Comparison of ENCODE assay signal across 11 cellular contexts in genomic region chr17:44900894-44901293, GRCh38. TPM values are rescaled to one million over a fixed set of nuclear protein-coding genes. Genes with fewer than 3 reads are reported as not detected.
DNase-seq lines count a peak whose midpoint lies in the region; ATAC-seq and TF ChIP-seq lines count a peak whose summit lies in the region.
"Had no signal": no experiment of that assay in that cellular context is flagged by ENCODE, and none has a peak within 500 bp of the region (broad histone marks: within the 10 kb centered on the region; RNA-seq: fewer than 3 reads in every experiment).

No MANE protein-coding gene starts in this region.

- H3K36me3 ChIP-seq in ACC112 (ENCODE audit: insufficient read depth, low read length): peaks cover 2% of the 10 kb centered on the region; the same call in 1 of the 2 replicates

- H3K27ac ChIP-seq in ACC112 (ENCODE audit: low read depth, low read length): peak overlapping the region; percentile 92

- no peaks in the 10 kb centered on the region for H3K9me3 Mint-ChIP-seq in HFFc6
- H3K9me3 Mint-ChIP-seq in activated T-helper 1 cell treated with anti-CD3 and anti-CD28 coated beads, Interleukin-12 subunit alpha, Interleukin-12 subunit beta, Interleukin-2, Interleukin-4 antibody, amounts not matched to agents 30 ng/mL and 10 ng/mL and 1 ng/mL, durations not matched to agents 14 hours and 24 hours and 36 hours: no peaks in the 10 kb centered on the region
- H3K9me3 Mint-ChIP-seq: H9 had no signal

- intact Hi-C loops in activated T-helper 1 cell treated with anti-CD3 and anti-CD28 coated beads, Interleukin-12 subunit alpha, Interleukin-12 subunit beta, Interleukin-2, Interleukin-4 antibody, amounts not matched to agents 30 ng/mL and 10 ng/mL and 1 ng/mL, durations not matched to agents 14 hours and 24 hours and 36 hours (cut with micrococcal nuclease): no loop called here

- peaks cover 39% of the 10 kb centered on the region for H3K4me1 ChIP-seq in ACC112 (ENCODE audit: control insufficient read depth, insufficient read depth, low read length, unreplicated experiment)

- H3K27me3 ChIP-seq in ACC112 (ENCODE audit: insufficient read depth, low read length): no peaks in the 10 kb centered on the region

- peak overlapping the region; percentile 100 for H3K27ac Mint-ChIP-seq in HFFc6
- H3K27ac Mint-ChIP-seq in activated T-helper 1 cell treated with anti-CD3 and anti-CD28 coated beads, Interleukin-12 subunit alpha, Interleukin-12 subunit beta, Interleukin-2, Interleukin-4 antibody, amounts not matched to agents 30 ng/mL and 10 ng/mL and 1 ng/mL, durations not matched to agents 14 hours and 24 hours and 36 hours: no peak overlapping the region

- peaks cover 10% of the 10 kb centered on the region; the same call in 1 of the 2 replicates for H3K36me3 Mint-ChIP-seq in HFFc6 (ENCODE audit: low read depth)
- peaks cover 8% of the 10 kb centered on the region for H3K36me3 Mint-ChIP-seq in activated T-helper 1 cell treated with anti-CD3 and anti-CD28 coated beads, Interleukin-12 subunit alpha, Interleukin-12 subunit beta, Interleukin-2, Interleukin-4 antibody, amounts not matched to agents 30 ng/mL and 10 ng/mL and 1 ng/mL, durations not matched to agents 14 hours and 24 hours and 36 hours (ENCODE audit: low read depth)

- H3K4me3 Mint-ChIP-seq in HFFc6: peak overlapping the region; percentile 89
- H3K4me3 Mint-ChIP-seq in activated T-helper 1 cell treated with anti-CD3 and anti-CD28 coated beads, Interleukin-12 subunit alpha, Interleukin-12 subunit beta, Interleukin-2, Interleukin-4 antibody, amounts not matched to agents 30 ng/mL and 10 ng/mL and 1 ng/mL, durations not matched to agents 14 hours and 24 hours and 36 hours: peak overlapping the region; percentile 15

- H3K4me1 Mint-ChIP-seq in HFFc6 (ENCODE audit: low read depth): peaks cover 53% of the 10 kb centered on the region
- H3K4me1 Mint-ChIP-seq in activated T-helper 1 cell treated with anti-CD3 and anti-CD28 coated beads, Interleukin-12 subunit alpha, Interleukin-12 subunit beta, Interleukin-2, Interleukin-4 antibody, amounts not matched to agents 30 ng/mL and 10 ng/mL and 1 ng/mL, durations not matched to agents 14 hours and 24 hours and 36 hours (ENCODE audit: low read depth): peaks cover 30% of the 10 kb centered on the region

- no peak overlapping the region for H2AFZ ChIP-seq in ACC112 (ENCODE audit: low read length, unreplicated experiment)

- peak; percentile 77 for DNase-seq in HFFc6
- no peak for DNase-seq in activated T-helper 1 cell treated with anti-CD3 and anti-CD28 coated beads, Interleukin-12 subunit alpha, Interleukin-12 subunit beta, Interleukin-2, Interleukin-4 antibody, amounts not matched to agents 30 ng/mL and 10 ng/mL and 1 ng/mL, durations not matched to agents 14 hours and 24 hours and 36 hours (ENCODE audit: low spot score)
- DNase-seq in glomerular endothelial cell (ENCODE audit: extremely low read depth, low read depth, low spot score): peak; percentile 86
- DNase-seq in activated CD4-positive, alpha-beta T cell treated with anti-CD3 and anti-CD28 coated beads, Interleukin-2, amount 50 U/mL, for 4 hours: no peak
- no peak for DNase-seq in HuH-7.5 (ENCODE audit: low spot score)
- no peak for DNase-seq in T-helper 9 cell
- DNase-seq: activated T-cell treated with anti-CD3 and anti-CD28 coated beads, Interleukin-2, amount 50 U/mL, for 1 hour; H9 had no signal

- peaks cover 1% of the 10 kb centered on the region; the same call in 1 of the 2 replicates for H3K27me3 Mint-ChIP-seq in HFFc6 (ENCODE audit: insufficient read depth)
- H3K27me3 Mint-ChIP-seq in activated T-helper 1 cell treated with anti-CD3 and anti-CD28 coated beads, Interleukin-12 subunit alpha, Interleukin-12 subunit beta, Interleukin-2, Interleukin-4 antibody, amounts not matched to agents 30 ng/mL and 10 ng/mL and 1 ng/mL, durations not matched to agents 14 hours and 24 hours and 36 hours (ENCODE audit: insufficient read depth): peaks cover 12% of the 10 kb centered on the region

- H3K79me2 ChIP-seq in ACC112 (ENCODE audit: control insufficient read depth, insufficient read depth, low read length, unreplicated experiment): peaks cover 30% of the 10 kb centered on the region

- H3K4me3 ChIP-seq in ACC112 (ENCODE audit: low read depth, low read length): peak overlapping the region; percentile 92

- ATAC-seq in HG02970 (IDR thresholded peaks at IDR 0.05; ENCODE audit: low FRiP score, unreplicated experiment): no peak

- no peak for TF ChIP-seq CTCF in HFFc6 (IDR thresholded peaks at IDR 0.05)

RNA-seq across cellular contexts. Expression of gene EFTUD2, which starts 1.6 kb away (rescaled TPM):
- 100 to 1,000 TPM; 117 to 129 (median 122) TPM for total RNA-seq in HFFc6 (2021; fragmentation: NEBNext Ultra II Directional; extraction: Animal tissue kit (Norgen Biotek cat#: 25700))
- total RNA-seq in activated T-helper 1 cell treated with anti-CD3 and anti-CD28 coated beads, Interleukin-12 subunit alpha, Interleukin-12 subunit beta, Interleukin-2, Interleukin-4 antibody, amounts not matched to agents 30 ng/mL and 10 ng/mL and 1 ng/mL, durations not matched to agents 14 hours and 24 hours and 36 hours: 206 and 219 TPM in 2 replicates
- 71.1 and 98.6 TPM in 2 replicates for total RNA-seq in glomerular endothelial cell

RNA-seq across cellular contexts. Expression of gene GFAP, which starts 14.4 kb away (rescaled TPM):
- total RNA-seq in HFFc6 (2021; fragmentation: NEBNext Ultra II Directional; extraction: Animal tissue kit (Norgen Biotek cat#: 25700)): not detected
- total RNA-seq in activated T-helper 1 cell treated with anti-CD3 and anti-CD28 coated beads, Interleukin-12 subunit alpha, Interleukin-12 subunit beta, Interleukin-2, Interleukin-4 antibody, amounts not matched to agents 30 ng/mL and 10 ng/mL and 1 ng/mL, durations not matched to agents 14 hours and 24 hours and 36 hours: not detected in 2 replicates
- not detected in 2 replicates for total RNA-seq in glomerular endothelial cell

RNA-seq across cellular contexts. Expression of gene KIF18B, which starts 46.7 kb away (rescaled TPM):
- 10 to 100 TPM; 11.4 to 25.6 (median 24.1) TPM for total RNA-seq in HFFc6 (2021; fragmentation: NEBNext Ultra II Directional; extraction: Animal tissue kit (Norgen Biotek cat#: 25700))
- total RNA-seq in activated T-helper 1 cell treated with anti-CD3 and anti-CD28 coated beads, Interleukin-12 subunit alpha, Interleukin-12 subunit beta, Interleukin-2, Interleukin-4 antibody, amounts not matched to agents 30 ng/mL and 10 ng/mL and 1 ng/mL, durations not matched to agents 14 hours and 24 hours and 36 hours: 41.4 and 42.8 TPM in 2 replicates
- total RNA-seq in glomerular endothelial cell: 4.7 and 6.8 TPM in 2 replicates

RNA-seq across cellular contexts. Expression of gene HIGD1B, which starts 53.2 kb away (rescaled TPM):
- total RNA-seq in HFFc6 (2021; fragmentation: NEBNext Ultra II Directional; extraction: Animal tissue kit (Norgen Biotek cat#: 25700)): not detected
- total RNA-seq in activated T-helper 1 cell treated with anti-CD3 and anti-CD28 coated beads, Interleukin-12 subunit alpha, Interleukin-12 subunit beta, Interleukin-2, Interleukin-4 antibody, amounts not matched to agents 30 ng/mL and 10 ng/mL and 1 ng/mL, durations not matched to agents 14 hours and 24 hours and 36 hours: not detected in 2 replicates
- total RNA-seq in glomerular endothelial cell: not detected in 2 replicates
- total RNA-seq: H9, NCI-H460 had no signal

Comparison
In these comparisons a context has a peak if more than half of its experiments do, and no peak if none do; other contexts are left out.
1. DNase-seq: peak in HFFc6 (single experiment) and glomerular endothelial cell (single experiment); none in activated T-helper 1 cell treated with anti-CD3 and anti-CD28 coated beads, Interleukin-12 subunit alpha, Interleukin-12 subunit beta, Interleukin-2, Interleukin-4 antibody, amounts not matched to agents 30 ng/mL and 10 ng/mL and 1 ng/mL, durations not matched to agents 14 hours and 24 hours and 36 hours (single experiment), activated CD4-positive, alpha-beta T cell treated with anti-CD3 and anti-CD28 coated beads, Interleukin-2, amount 50 U/mL, for 4 hours (0 of 2), HuH-7.5 (single experiment) and T-helper 9 cell (single experiment).